1 cellular context compared by ENCODE assay signal in genomic region chr4:25427871-25428270, GRCh38.
TF ChIP-seq lines count a peak whose summit lies in the region.

No MANE protein-coding gene starts in this region.

TF ChIP-seq in H1, 55 proteins besides CTCF, POLR2A, EP300 and RAD21:
- TF ChIP-seq JUN (IDR thresholded peaks at IDR 0.05; ENCODE audit: low read depth, low read length) (no peak), CTBP2 (IDR thresholded peaks at IDR 0.05; ENCODE audit: borderline replicate concordance, insufficient read depth, insufficient read length, low read length) (no peak), TCF12 (IDR thresholded peaks at IDR 0.05; ENCODE audit: low read depth, low read length) (no peak), SP4 (IDR thresholded peaks at IDR 0.05; ENCODE audit: low read length) (no peak), YY1 (IDR thresholded peaks at IDR 0.05; ENCODE audit: low read depth, low read length) (no peak), GABPA (IDR thresholded peaks at IDR 0.05; ENCODE audit: borderline replicate concordance, insufficient read depth, low read length) (no peak), TAF1 (IDR thresholded peaks at IDR 0.05; ENCODE audit: low read depth, low read length) (no peak)
